24 cellular contexts compared by ENCODE assay signal in genomic region chr15:100893964-100894295, GRCh38. TPM values are rescaled to one million over a fixed set of nuclear protein-coding genes. Genes with fewer than 3 reads are reported as not detected.
DNase-seq lines count a peak whose midpoint lies in the region; ATAC-seq, FAIRE-seq and TF ChIP-seq lines count a peak whose summit lies in the region.
"Had no signal": no experiment of that assay in that cellular context is flagged by ENCODE, and none has a peak within 500 bp of the region (broad histone marks: within the 10 kb centered on the region; RNA-seq: fewer than 3 reads in every experiment).

No MANE protein-coding gene starts in this region.

- intact Hi-C loops in Right ventricle myocardium superior (cut with DNase I), result no loop called here

- H3K4me3 Mint-ChIP-seq in nephron progenitor cell, result no peak overlapping the region
- H3K4me3 Mint-ChIP-seq: CD8-positive, alpha-beta T cell; IgD-negative memory B cell had no signal

- no peaks in the 10 kb centered on the region for H3K79me2 ChIP-seq in osteoblast (ENCODE audit: insufficient read depth, low read length)

- H3K27ac ChIP-seq in right atrium auricular region (no peak overlapping the region), osteoblast (ENCODE audit: low read depth, low read length) (no peak overlapping the region)
- H3K27ac ChIP-seq: 22Rv1, BLaER1, SK-N-MC had no signal

- ATAC-seq in Right ventricle myocardium superior (ENCODE audit: poor library complexity) (peak; percentile 61), GM19351 (IDR thresholded peaks at IDR 0.05; ENCODE audit: unreplicated experiment) (no peak), GM18907 (IDR thresholded peaks at IDR 0.05; ENCODE audit: unreplicated experiment) (no peak)
- ATAC-seq: CD8-positive, alpha-beta T cell had no signal

- H4K20me1 ChIP-seq in osteoblast (ENCODE audit: insufficient read depth, low read length), result no peaks in the 10 kb centered on the region

- H3K27ac Mint-ChIP-seq in nephron progenitor cell, result no peak overlapping the region
- H3K27ac Mint-ChIP-seq: CD8-positive, alpha-beta T cell had no signal

- FAIRE-seq in bronchial epithelial cell (lab: Jason Lieb, UNC), result peak; percentile 73
- FAIRE-seq: GM19239 had no signal

- peaks cover 42% of the 10 kb centered on the region for H3K27me3 Mint-ChIP-seq in nephron progenitor cell (ENCODE audit: low read depth, poor library complexity)

- H3K36me3 Mint-ChIP-seq in nephron progenitor cell (ENCODE audit: low read depth), result no peaks in the 10 kb centered on the region
- H3K36me3 Mint-ChIP-seq: CD8-positive, alpha-beta T cell; IgD-negative memory B cell had no signal

- H3K4me1 Mint-ChIP-seq in nephron progenitor cell, result peaks cover 37% of the 10 kb centered on the region

- DNase-seq in Right ventricle myocardium superior, result no peak
- DNase-seq in right atrium auricular region (ENCODE audit: low spot score), result no peak
- no peak for DNase-seq in bronchial epithelial cell (ENCODE audit: low read depth)
- DNase-seq in osteoblast (ENCODE audit: insufficient read length, low spot score, missing footprints), result peak; percentile 81
- DNase-seq in nephron progenitor cell, result no peak
- no peak for DNase-seq in HUDEP-2 (lab: John Stamatoyannopoulos, UW; ENCODE audit: unreplicated experiment in 76 of 76)
- DNase-seq: ACHN; CD8-positive, alpha-beta T cell; GDM1; Karpas-422; NCI-H1694; NCI-H2081; NCI-H2171; NCI-H446; NCI-H526; OCI-M1; SHP77 treated with DMSO at 0.1 percent for 48 hours had no signal

- H2AFZ ChIP-seq in osteoblast (ENCODE audit: low read length), result no peak overlapping the region

- H3K9me3 ChIP-seq in right atrium auricular region (no peaks in the 10 kb centered on the region), osteoblast (ENCODE audit: low read depth, low read length) (no peaks in the 10 kb centered on the region)
- H3K9me3 ChIP-seq: BLaER1 had no signal

- no peaks in the 10 kb centered on the region for H3K9me3 Mint-ChIP-seq in nephron progenitor cell
- H3K9me3 Mint-ChIP-seq: CD8-positive, alpha-beta T cell had no signal

- no peaks in the 10 kb centered on the region for H3K36me3 ChIP-seq in right atrium auricular region
- H3K36me3 ChIP-seq in bronchial epithelial cell (ENCODE audit: control insufficient read depth, insufficient read depth, low read length), result peaks cover 46% of the 10 kb centered on the region
- no peaks in the 10 kb centered on the region for H3K36me3 ChIP-seq in osteoblast (ENCODE audit: insufficient read depth, low read length)
- H3K36me3 ChIP-seq: BLaER1 had no signal

- H3K4me3 ChIP-seq in right atrium auricular region, result no peak overlapping the region
- H3K4me3 ChIP-seq in bronchial epithelial cell (ENCODE audit: low read depth, low read length), result no peak overlapping the region
- H3K4me3 ChIP-seq in osteoblast (ENCODE audit: insufficient read depth, low read length), result no peak overlapping the region
- H3K4me3 ChIP-seq: BLaER1, SK-N-MC had no signal

- peaks cover 0 to 45% of the 10 kb centered on the region in 2 donors for H3K4me1 ChIP-seq in right atrium auricular region
- H3K4me1 ChIP-seq in osteoblast (ENCODE audit: insufficient read depth, low read length), result peaks cover 21% of the 10 kb centered on the region

- H3K4me2 ChIP-seq in osteoblast (ENCODE audit: insufficient read depth, low read length), result peak overlapping the region; percentile 3
- H3K4me2 ChIP-seq: BLaER1 had no signal

- TF ChIP-seq CTCF in right atrium auricular region (IDR thresholded peaks at IDR 0.05), result no peak
- TF ChIP-seq CTCF in bronchial epithelial cell (IDR thresholded peaks at IDR 0.05; ENCODE audit: insufficient read depth, low read length, severe bottlenecking), result no peak
- no peak for TF ChIP-seq CTCF in osteoblast (IDR thresholded peaks at IDR 0.05; ENCODE audit: extremely low read depth, low read depth, low read length)
- no peak for TF ChIP-seq CTCF in nephron progenitor cell (IDR thresholded peaks at IDR 0.05)

- no peaks in the 10 kb centered on the region for H3K27me3 ChIP-seq in right atrium auricular region
- no peaks in the 10 kb centered on the region for H3K27me3 ChIP-seq in bronchial epithelial cell (ENCODE audit: control insufficient read depth, insufficient read depth, low read length)
- H3K27me3 ChIP-seq in osteoblast (ENCODE audit: insufficient read depth, low read length), result no peaks in the 10 kb centered on the region

RNA-seq across cellular contexts. Expression of gene ALDH1A3, which starts 14.3 kb away (rescaled TPM):
- total RNA-seq in Right ventricle myocardium superior, result 2.9 TPM
- total RNA-seq in right atrium auricular region, result 10 to 100 TPM; 14.7 to 19.7 TPM
- 217 and 666 TPM in 2 replicates for total RNA-seq in bronchial epithelial cell
- 54.6 and 61.6 TPM in 2 replicates for total RNA-seq in osteoblast
- total RNA-seq: CD8-positive, alpha-beta T cell had no signal

RNA-seq across cellular contexts. Expression of gene LRRK1, which starts 25.2 kb away (rescaled TPM):
- total RNA-seq in Right ventricle myocardium superior, result 3.0 TPM
- 1 to 10 TPM; 1.9 to 4.4 TPM for total RNA-seq in right atrium auricular region
- 4.2 TPM in 2 replicates for total RNA-seq in bronchial epithelial cell
- 14.1 and 15.2 TPM in 2 replicates for total RNA-seq in osteoblast
